ENCODE assay signal across 11 cellular contexts in genomic region chr1:179810367-179810715, GRCh38.
"Had no signal": no experiment of that assay in that cellular context is flagged by ENCODE, and none has a peak within 500 bp of the region (broad histone marks: within the 10 kb centered on the region; RNA-seq: fewer than 3 reads in every experiment).

No MANE protein-coding gene starts in this region.

- H3K4me3 ChIP-seq: ascending aorta, K562, Peyer's patch had no signal

- H3K9me3 Mint-ChIP-seq: activated CD4-positive, alpha-beta T cell treated with anti-CD3 and anti-CD28 coated beads, Interleukin-2, amount 10 ng/mL, durations not matched to agents 7 days and 5 days; activated naive CD8-positive, alpha-beta T cell treated with anti-CD3 and anti-CD28 coated beads, Interleukin-2, amount 10 ng/mL, durations not matched to agents 7 days and 5 days; activated T-cell treated with anti-CD3 and anti-CD28 coated beads, Interleukin-2, amount 50 U/mL, for 24 hours; activated T-helper 2 cell treated with anti-CD3 and anti-CD28 coated beads, Interferon-gamma antibody, Interleukin-2, Interleukin-4, amounts not matched to agents 10 μg/mL and 5 μg/mL and 100 μg/mL, durations not matched to agents 14 hours and 24 hours and 36 hours; T-cell had no signal

- H3K4me3 Mint-ChIP-seq: activated CD4-positive, alpha-beta T cell treated with anti-CD3 and anti-CD28 coated beads for 36 hours; activated CD4-positive, alpha-beta T cell treated with anti-CD3 and anti-CD28 coated beads, Interleukin-2, amount 10 ng/mL, durations not matched to agents 7 days and 5 days; activated CD8-positive, alpha-beta T cell treated with anti-CD3 and anti-CD28 coated beads, Interleukin-2, amount 10 ng/mL, durations not matched to agents 7 days and 5 days; activated naive CD8-positive, alpha-beta T cell treated with anti-CD3 and anti-CD28 coated beads, Interleukin-2, amount 10 ng/mL, durations not matched to agents 7 days and 5 days; activated T-cell treated with anti-CD3 and anti-CD28 coated beads, Interleukin-2, amount 50 U/mL, for 24 hours; T-cell had no signal

- H3K27me3 Mint-ChIP-seq: activated CD4-positive, alpha-beta T cell treated with anti-CD3 and anti-CD28 coated beads, Interleukin-2, amount 10 ng/mL, durations not matched to agents 7 days and 5 days; activated naive CD8-positive, alpha-beta T cell treated with anti-CD3 and anti-CD28 coated beads, Interleukin-2, amount 10 ng/mL, durations not matched to agents 7 days and 5 days; activated T-cell treated with anti-CD3 and anti-CD28 coated beads, Interleukin-2, amount 50 U/mL, for 24 hours had no signal

- H3K9me3 ChIP-seq: ascending aorta, Peyer's patch had no signal

- H3K27ac ChIP-seq: ascending aorta, Peyer's patch, WERI-Rb-1 had no signal

- H3K27ac Mint-ChIP-seq: activated CD4-positive, alpha-beta T cell treated with anti-CD3 and anti-CD28 coated beads for 36 hours; activated CD4-positive, alpha-beta T cell treated with anti-CD3 and anti-CD28 coated beads, Interleukin-2, amount 10 ng/mL, durations not matched to agents 7 days and 5 days; activated CD8-positive, alpha-beta T cell treated with anti-CD3 and anti-CD28 coated beads, Interleukin-2, amount 10 ng/mL, durations not matched to agents 7 days and 5 days; activated naive CD8-positive, alpha-beta T cell treated with anti-CD3 and anti-CD28 coated beads, Interleukin-2, amount 10 ng/mL, durations not matched to agents 7 days and 5 days; activated T-cell treated with anti-CD3 and anti-CD28 coated beads, Interleukin-2, amount 50 U/mL, for 24 hours; activated T-helper 2 cell treated with anti-CD3 and anti-CD28 coated beads, Interferon-gamma antibody, Interleukin-2, Interleukin-4, amounts not matched to agents 10 μg/mL and 5 μg/mL and 100 μg/mL, durations not matched to agents 14 hours and 24 hours and 36 hours; T-cell had no signal

- H3K36me3 ChIP-seq: ascending aorta, Peyer's patch, WERI-Rb-1 had no signal

- H3K27me3 ChIP-seq: ascending aorta, Peyer's patch had no signal

- H3K36me3 Mint-ChIP-seq: activated naive CD8-positive, alpha-beta T cell treated with anti-CD3 and anti-CD28 coated beads, Interleukin-2, amount 10 ng/mL, durations not matched to agents 7 days and 5 days; T-cell had no signal
